In genomic region chr6:34806738-34807453, GRCh38 we compare ENCODE assay signal across 15 cellular contexts. TPM values are rescaled to one million over a fixed set of nuclear protein-coding genes. Genes with fewer than 3 reads are reported as not detected.
DNase-seq lines count a peak whose midpoint lies in the region; ATAC-seq and TF ChIP-seq lines count a peak whose summit lies in the region.
"Had no signal": no experiment of that assay in that cellular context is flagged by ENCODE, and none has a peak within 500 bp of the region (broad histone marks: within the 10 kb centered on the region; RNA-seq: fewer than 3 reads in every experiment).

No MANE protein-coding gene starts in this region.

- H3K27ac Mint-ChIP-seq in activated naive CD8-positive, alpha-beta T cell treated with anti-CD3 and anti-CD28 coated beads, Interleukin-2, amount 50 U/mL, for 24 hours: no peak overlapping the region
- H3K27ac Mint-ChIP-seq: activated B cell treated with CpG ODN at 0.5 μM for 24 hours; activated CD8-positive, alpha-beta memory T cell treated with anti-CD3 and anti-CD28 coated beads, Interleukin-2, amount 10 ng/mL, durations not matched to agents 7 days and 5 days had no signal

- H3K27me3 Mint-ChIP-seq in activated naive CD8-positive, alpha-beta T cell treated with anti-CD3 and anti-CD28 coated beads, Interleukin-2, amount 50 U/mL, for 24 hours: no peaks in the 10 kb centered on the region
- H3K27me3 Mint-ChIP-seq: activated B cell treated with CpG ODN at 0.5 μM for 24 hours; activated CD8-positive, alpha-beta memory T cell treated with anti-CD3 and anti-CD28 coated beads, Interleukin-2, amount 10 ng/mL, durations not matched to agents 7 days and 5 days had no signal

- no peaks in the 10 kb centered on the region for H3K9me3 ChIP-seq in heart left ventricle

- TF ChIP-seq CTCF in heart left ventricle (IDR thresholded peaks at IDR 0.05) (no peak), astrocyte of the spinal cord (IDR thresholded peaks at IDR 0.05; ENCODE audit: low read depth, low read length) (no peak), GM20000 (IDR thresholded peaks at IDR 0.05; ENCODE audit: extremely low read depth, missing control alignments) (no peak)

- ATAC-seq in heart left ventricle (peak in 3 of 4 donors; percentile 28 to 65 (median 29)), left ventricle myocardium superior (peak; percentile 56)
- no peak for ATAC-seq in activated naive CD8-positive, alpha-beta T cell treated with anti-CD3 and anti-CD28 coated beads, Interleukin-2, amount 50 U/mL, for 24 hours
- ATAC-seq: activated CD8-positive, alpha-beta memory T cell treated with anti-CD3 and anti-CD28 coated beads, Interleukin-2, amount 10 ng/mL, durations not matched to agents 7 days and 5 days had no signal

- no peak overlapping the region for H3K4me3 Mint-ChIP-seq in activated naive CD8-positive, alpha-beta T cell treated with anti-CD3 and anti-CD28 coated beads, Interleukin-2, amount 50 U/mL, for 24 hours
- H3K4me3 Mint-ChIP-seq: activated B cell treated with CpG ODN at 0.5 μM for 24 hours; activated CD8-positive, alpha-beta memory T cell treated with anti-CD3 and anti-CD28 coated beads, Interleukin-2, amount 10 ng/mL, durations not matched to agents 7 days and 5 days had no signal

- 77 to 80% (median 78%) methylated on average over 9 of the region's 9 CpGs for WGBS in heart left ventricle, 4 donors

- DNase-seq in heart left ventricle (no peak), cardiac septum (ENCODE audit: low spot score) (no peak), astrocyte of the spinal cord (ENCODE audit: low read depth, low spot score) (peak; percentile 36), left ventricle myocardium superior (no peak), NCI-H526 treated with DMSO at 0.1 percent for 48 hours (lab: John Stamatoyannopoulos, UW) (no peak), GM20000 (ENCODE audit: low spot score) (no peak), midbrain (lab: John Stamatoyannopoulos, UW) (no peak)
- DNase-seq in activated naive CD8-positive, alpha-beta T cell treated with anti-CD3 and anti-CD28 coated beads, Interleukin-2, amount 50 U/mL, for 24 hours: no peak
- DNase-seq: activated B cell treated with CpG ODN at 0.5 μM for 24 hours; activated CD8-positive, alpha-beta memory T cell treated with anti-CD3 and anti-CD28 coated beads, Interleukin-2, amount 10 ng/mL, durations not matched to agents 7 days and 5 days; activated gamma-delta T cell treated with Interleukin-2 at 50 U/mL for 16 hours; kidney glomerular epithelial cell; MM.1S; NCI-H187; NCI-H69 had no signal

- in situ Hi-C loops in astrocyte of the spinal cord (cut with HindIII; ENCODE audit: low sequenced_read_pairs): no loop called here

- H3K9me3 Mint-ChIP-seq in activated naive CD8-positive, alpha-beta T cell treated with anti-CD3 and anti-CD28 coated beads, Interleukin-2, amount 50 U/mL, for 24 hours: no peaks in the 10 kb centered on the region
- H3K9me3 Mint-ChIP-seq: activated B cell treated with CpG ODN at 0.5 μM for 24 hours had no signal

- peaks cover 18% of the 10 kb centered on the region for H3K4me1 Mint-ChIP-seq in activated naive CD8-positive, alpha-beta T cell treated with anti-CD3 and anti-CD28 coated beads, Interleukin-2, amount 50 U/mL, for 24 hours

- peaks cover 0 to 27% (median 7%) of the 10 kb centered on the region in 12 donors for H3K4me1 ChIP-seq in heart left ventricle

- H3K4me3 ChIP-seq in heart left ventricle: no peak overlapping the region
- no peak overlapping the region for H3K4me3 ChIP-seq in astrocyte of the spinal cord (ENCODE audit: low read depth, low read length)

- intact Hi-C loops in heart left ventricle (cut with DNase I) (no loop called here), cardiac septum (cut with DNase I) (no loop called here), left ventricle myocardium superior (cut with micrococcal nuclease) (no loop called here)

- peak overlapping the region in 5 of 12 donors; percentile 3 to 43 (median 20) for H3K27ac ChIP-seq in heart left ventricle

- no peaks in the 10 kb centered on the region for H3K36me3 ChIP-seq in heart left ventricle

- H3K27me3 ChIP-seq in heart left ventricle: no peaks in the 10 kb centered on the region

- TF ChIP-seq POLR2A in heart left ventricle (IDR thresholded peaks at IDR 0.05): no peak

- H3K36me3 Mint-ChIP-seq in activated naive CD8-positive, alpha-beta T cell treated with anti-CD3 and anti-CD28 coated beads, Interleukin-2, amount 50 U/mL, for 24 hours (ENCODE audit: low read depth): no peaks in the 10 kb centered on the region
- H3K36me3 Mint-ChIP-seq: activated CD8-positive, alpha-beta memory T cell treated with anti-CD3 and anti-CD28 coated beads, Interleukin-2, amount 10 ng/mL, durations not matched to agents 7 days and 5 days had no signal

RNA-seq across cellular contexts. Expression of gene BLTP3A, which starts 15.0 kb away (rescaled TPM):
- total RNA-seq in heart left ventricle (10 to 100 TPM; 16.5 to 36.8 (median 22.4) TPM), cardiac septum (18.1 TPM), left ventricle myocardium superior (19.6 TPM)
- polyA plus RNA-seq in heart left ventricle: 10 to 100 TPM in 1 of 2 donors, 1 to 10 TPM in 1; 4.1 to 13.9 TPM

RNA-seq across cellular contexts. Expression of gene SNRPC, which starts 49.6 kb away (rescaled TPM):
- total RNA-seq in heart left ventricle (100 to 1,000 TPM; 122 to 223 (median 148) TPM), cardiac septum (150 TPM), left ventricle myocardium superior (173 TPM)
- 100 to 1,000 TPM; 210 to 286 TPM for polyA plus RNA-seq in heart left ventricle
